8 cellular contexts compared by ENCODE assay signal in genomic region chr3:53493618-53493996, GRCh38. TPM values are rescaled to one million over a fixed set of nuclear protein-coding genes. Genes with fewer than 3 reads are reported as not detected.
A peak's percentile ranks its signal among the peaks of the same experiment; 100 is the strongest.
DNase-seq lines count a peak whose midpoint lies in the region; ATAC-seq and TF ChIP-seq lines count a peak whose summit lies in the region.
"Had no signal": no experiment of that assay in that cellular context is flagged by ENCODE, and none has a peak within 500 bp of the region (broad histone marks: within the 10 kb centered on the region; RNA-seq: fewer than 3 reads in every experiment).

No MANE protein-coding gene starts in this region.

- H3K79me2 ChIP-seq in HCT116 (ENCODE audit: insufficient read depth, low read length), result no peaks in the 10 kb centered on the region

- no TSS peak for BruUV-seq in HCT116 (replicated peaks; lab: Mats Ljungman, UMichigan)

- no peaks in the 10 kb centered on the region for H3K4me1 Mint-ChIP-seq in activated T-helper 1 cell treated with anti-CD3 and anti-CD28 coated beads, Interleukin-12 subunit alpha, Interleukin-12 subunit beta, Interleukin-2, Interleukin-4 antibody, amounts not matched to agents 30 ng/mL and 10 ng/mL and 1 ng/mL, durations not matched to agents 14 hours and 24 hours and 36 hours (ENCODE audit: low read depth)

- TF ChIP-seq POLR2A in HCT116 (IDR thresholded peaks at IDR 0.05; ENCODE audit: borderline replicate concordance, extremely low read depth, insufficient read depth, insufficient read length), result no peak
- TF ChIP-seq POLR2A in sigmoid colon (IDR thresholded peaks at IDR 0.05), result no peak

- no peaks in the 10 kb centered on the region for H3K9me3 Mint-ChIP-seq in activated T-helper 1 cell treated with anti-CD3 and anti-CD28 coated beads, Interleukin-12 subunit alpha, Interleukin-12 subunit beta, Interleukin-2, Interleukin-4 antibody, amounts not matched to agents 30 ng/mL and 10 ng/mL and 1 ng/mL, durations not matched to agents 14 hours and 24 hours and 36 hours

- TF ChIP-seq RAD21 in HCT116 (IDR thresholded peaks at IDR 0.05; ENCODE audit: low read depth), result no peak

- no peaks in the 10 kb centered on the region for H4K20me1 ChIP-seq in HCT116 (ENCODE audit: insufficient read depth)

- H3K4me3 ChIP-seq in HCT116 (replicated peaks in 1 of 2; ENCODE audit: low read depth in 1 of 2, low read length in 2 of 2) (peak overlapping the region; percentile 39 to 58), iPS-18c (ENCODE audit: insufficient read depth, low read depth, low read length) (peak overlapping the region; percentile 59; the same call in 1 of the 2 replicates), sigmoid colon (peak overlapping the region; percentile 47 to 64 (median 60))

- H2AFZ ChIP-seq in HCT116 (ENCODE audit: low read depth, low read length, poor library complexity, severe bottlenecking), result no peak overlapping the region

- H3K27me3 ChIP-seq in HCT116 (ENCODE audit: insufficient read depth, low read length), result peaks cover 5% of the 10 kb centered on the region; the same call in 1 of the 2 replicates
- H3K27me3 ChIP-seq in sigmoid colon, result peaks cover 0 to 12% (median 0%) of the 10 kb centered on the region in 3 donors

- H3K36me3 ChIP-seq in HCT116 (ENCODE audit: control insufficient read depth in 1 of 2, insufficient read depth in 2 of 2, low read length in 2 of 2) (no peaks in the 10 kb centered on the region), sigmoid colon (no peaks in the 10 kb centered on the region)

- DNase-seq in HCT116 (ENCODE audit: low read depth, low spot score) (no peak), sigmoid colon (no peak), NCI-H1105 (lab: John Stamatoyannopoulos, UW) (no peak)
- DNase-seq in activated T-helper 1 cell treated with anti-CD3 and anti-CD28 coated beads, Interleukin-12 subunit alpha, Interleukin-12 subunit beta, Interleukin-2, Interleukin-4 antibody, amounts not matched to agents 30 ng/mL and 10 ng/mL and 1 ng/mL, durations not matched to agents 14 hours and 24 hours and 36 hours (ENCODE audit: low spot score), result no peak
- DNase-seq: SHP77 treated with DMSO at 0.1 percent for 48 hours had no signal

- H3K27me3 Mint-ChIP-seq in activated T-helper 1 cell treated with anti-CD3 and anti-CD28 coated beads, Interleukin-12 subunit alpha, Interleukin-12 subunit beta, Interleukin-2, Interleukin-4 antibody, amounts not matched to agents 30 ng/mL and 10 ng/mL and 1 ng/mL, durations not matched to agents 14 hours and 24 hours and 36 hours (ENCODE audit: insufficient read depth), result peaks cover 57% of the 10 kb centered on the region

- intact Hi-C loops in HCT116 (cut with micrococcal nuclease), result no loop called here
- intact Hi-C loops in activated T-helper 1 cell treated with anti-CD3 and anti-CD28 coated beads, Interleukin-12 subunit alpha, Interleukin-12 subunit beta, Interleukin-2, Interleukin-4 antibody, amounts not matched to agents 30 ng/mL and 10 ng/mL and 1 ng/mL, durations not matched to agents 14 hours and 24 hours and 36 hours (cut with micrococcal nuclease), result no loop called here
- intact Hi-C loops in sigmoid colon (cut with DNase I), result loop anchor here (5.0 to 10.0 kb wide), 2 partner anchors 214 to 391 kb away; partner anchors contain the start of gene ACTR8

- TF ChIP-seq CTCF in HCT116 (IDR thresholded peaks at IDR 0.05 in 2 of 3, conservative IDR thresholded peaks at IDR 0.05 in 1 of 3; ENCODE audit: borderline replicate concordance in 1 of 3, insufficient read depth in 1 of 3, low read depth in 2 of 3, low read length in 2 of 3), result no peak
- no peak for TF ChIP-seq CTCF in sigmoid colon (IDR thresholded peaks at IDR 0.05)

- H3K4me2 ChIP-seq in HCT116 (ENCODE audit: low read length), result peak overlapping the region; percentile 89

- no peaks in the 10 kb centered on the region for H3K9me3 ChIP-seq in HCT116 (ENCODE audit: control insufficient read depth in 1 of 2, insufficient read depth in 1 of 2, low read depth in 1 of 2, low read length in 2 of 2)
- H3K9me3 ChIP-seq in iPS-18c (ENCODE audit: control insufficient read depth, insufficient read depth, low read length), result no peaks in the 10 kb centered on the region
- H3K9me3 ChIP-seq in sigmoid colon, result no peaks in the 10 kb centered on the region

- H3K27ac ChIP-seq in HCT116 (ENCODE audit: low read depth, low read length), result no peak overlapping the region
- peak overlapping the region in 3 of 4 donors; percentile 53 to 65 (median 60) for H3K27ac ChIP-seq in sigmoid colon

- no peak overlapping the region for H3K9ac ChIP-seq in HCT116 (ENCODE audit: low read length)

- 6 to 11% methylated on average over 15 of the region's 15 CpGs for WGBS in sigmoid colon, 2 donors

- POLR2A ChIA-PET in HCT116 (lab: Charles Lee), result interaction anchor here (0.7 kb wide), 1 partner anchor 130 kb away, joined by 3 read pairs; no protein-coding TSS in a partner anchor

- H3K4me1 ChIP-seq in HCT116 (ENCODE audit: control insufficient read depth in 1 of 2, insufficient read depth in 2 of 2, low read length in 2 of 2) (peaks cover 0 to 12% of the 10 kb centered on the region in 2 experiments; a peak in 1 of 4 replicates), sigmoid colon (peaks cover 0 to 46% (median 44%) of the 10 kb centered on the region in 4 donors)

- no peaks in the 10 kb centered on the region for H3K36me3 Mint-ChIP-seq in activated T-helper 1 cell treated with anti-CD3 and anti-CD28 coated beads, Interleukin-12 subunit alpha, Interleukin-12 subunit beta, Interleukin-2, Interleukin-4 antibody, amounts not matched to agents 30 ng/mL and 10 ng/mL and 1 ng/mL, durations not matched to agents 14 hours and 24 hours and 36 hours (ENCODE audit: low read depth)

- CTCF ChIA-PET in HCT116 (lab: Charles Lee), result interaction anchor here (0.8 to 1.4 kb wide), 2 partner anchors 10 to 15 kb away, joined by 3 read pairs; no protein-coding TSS in a partner anchor

- H3K9me2 ChIP-seq in HCT116 (ENCODE audit: insufficient read depth), result no peaks in the 10 kb centered on the region

- no peak overlapping the region for H3K27ac Mint-ChIP-seq in activated T-helper 1 cell treated with anti-CD3 and anti-CD28 coated beads, Interleukin-12 subunit alpha, Interleukin-12 subunit beta, Interleukin-2, Interleukin-4 antibody, amounts not matched to agents 30 ng/mL and 10 ng/mL and 1 ng/mL, durations not matched to agents 14 hours and 24 hours and 36 hours

- ATAC-seq in HCT116 (no peak), HG03354 (IDR thresholded peaks at IDR 0.05; ENCODE audit: poor library complexity, severe bottlenecking, unreplicated experiment) (no peak), HG02588 (IDR thresholded peaks at IDR 0.05; ENCODE audit: unreplicated experiment) (no peak)

- no peak for TF ChIP-seq EP300 in sigmoid colon (IDR thresholded peaks at IDR 0.05)

- peak overlapping the region; percentile 50 for H3K4me3 Mint-ChIP-seq in activated T-helper 1 cell treated with anti-CD3 and anti-CD28 coated beads, Interleukin-12 subunit alpha, Interleukin-12 subunit beta, Interleukin-2, Interleukin-4 antibody, amounts not matched to agents 30 ng/mL and 10 ng/mL and 1 ng/mL, durations not matched to agents 14 hours and 24 hours and 36 hours

- RAD21 ChIA-PET in HCT116 (lab: Charles Lee; ENCODE audit: low non-redundant PET in 1 of 2, low total read pairs in 2 of 2, uncharacterized antibody in 2 of 2, unreplicated experiment in 2 of 2), result no interaction called here

TF ChIP-seq in HCT116, 20 proteins besides CTCF, POLR2A, EP300 and RAD21:
- TF ChIP-seq ZBTB33 (IDR thresholded peaks at IDR 0.05; ENCODE audit: extremely low read depth, insufficient replicate concordance, low read length), result no peak
- TF ChIP-seq SRF (IDR thresholded peaks at IDR 0.05; ENCODE audit: low read depth), result no peak
- TF ChIP-seq SIN3A (IDR thresholded peaks at IDR 0.05; ENCODE audit: low read depth), result no peak
- no peak for TF ChIP-seq YY1 (IDR thresholded peaks at IDR 0.05; ENCODE audit: extremely low read depth, insufficient replicate concordance, low read depth, low read length)
- TF ChIP-seq TCF7L2 (IDR thresholded peaks at IDR 0.05; ENCODE audit: borderline replicate concordance, extremely low read depth, insufficient read depth, insufficient read length), result no peak
- no peak for TF ChIP-seq POLR2AphosphoS5 (IDR thresholded peaks at IDR 0.05; ENCODE audit: low read depth, low read length)
- no peak for TF ChIP-seq EGR1 (IDR thresholded peaks at IDR 0.05; ENCODE audit: low read depth)

RNA-seq across cellular contexts. Expression of gene CACNA1D, which starts 0.8 kb away (rescaled TPM):
- total RNA-seq in HCT116 (2021; ENCODE audit: unreplicated experiment) (1.1 TPM), sigmoid colon (1 to 10 TPM; 4.8 to 9.7 (median 5.4) TPM)
- 0.49 and 0.73 TPM in 2 replicates for polyA plus RNA-seq in HCT116 (2012)
- total RNA-seq in activated T-helper 1 cell treated with anti-CD3 and anti-CD28 coated beads, Interleukin-12 subunit alpha, Interleukin-12 subunit beta, Interleukin-2, Interleukin-4 antibody, amounts not matched to agents 30 ng/mL and 10 ng/mL and 1 ng/mL, durations not matched to agents 14 hours and 24 hours and 36 hours, result 0.65 and 1.2 TPM in 2 replicates
- 1 to 10 TPM; 1.2 to 4.3 (median 3.2) TPM for polyA plus RNA-seq in sigmoid colon
